In genomic region chr18:69854455-69854854, GRCh38 we compare ENCODE assay signal across 28 cellular contexts.
"Had no signal": no experiment of that assay in that cellular context is flagged by ENCODE, and none has a peak within 500 bp of the region (broad histone marks: within the 10 kb centered on the region; RNA-seq: fewer than 3 reads in every experiment).

No MANE protein-coding gene starts in this region.

- H3K9me3 Mint-ChIP-seq: naive B cell, nephron progenitor cell had no signal

- DNase-seq: colonic mucosa; effector CD8-positive, alpha-beta T cell; foreskin keratinocyte; heart left ventricle; left ventricle myocardium superior; lower lobe of right lung; mucosa of descending colon; naive B cell; nephron progenitor cell; nucleus accumbens; stimulated activated CD4-positive, alpha-beta T cell treated with anti-CD3 and anti-CD28 coated beads, Interleukin-12 subunit alpha, Interleukin-12 subunit beta, amount 100 ng/mL, for 4 hours; stimulated activated CD4-positive, alpha-beta T cell treated with anti-CD3 and anti-CD28 coated beads, Interleukin-1b, Interleukin-23, amount 100 ng/mL, for 48 hours; stimulated activated CD4-positive, alpha-beta T cell treated with anti-CD3 and anti-CD28 coated beads, Interleukin-4, amount 100 ng/mL, for 1 hour; stimulated activated CD8-positive, alpha-beta memory T cell treated with anti-CD3 and anti-CD28 coated beads, Interleukin-4, amount 100 ng/mL, for 48 hours; stimulated activated naive CD4-positive, alpha-beta T cell; stimulated activated naive CD8-positive, alpha-beta T cell treated with anti-CD3 and anti-CD28 coated beads, Interleukin-15, amount 100 ng/mL, for 72 hours; transverse colon; upper lobe of right lung; uterus had no signal

- H3K4me3 Mint-ChIP-seq: dendritic cell treated with granulocyte-macrophage colony-stimulating factor and Interleukin-4, amounts not matched to agents 40 ng/mL and 50 ng/mL, for 4 days; naive B cell; nephron progenitor cell; stimulated activated naive CD8-positive, alpha-beta T cell treated with anti-CD3 and anti-CD28 coated beads, Interleukin-15, amount 100 ng/mL, for 72 hours had no signal

- H3K4me2 ChIP-seq: hepatocyte, smooth muscle cell had no signal

- H3K27me3 Mint-ChIP-seq: dendritic cell treated with granulocyte-macrophage colony-stimulating factor and Interleukin-4, amounts not matched to agents 40 ng/mL and 50 ng/mL, for 4 days; naive B cell; stimulated activated naive CD8-positive, alpha-beta T cell treated with anti-CD3 and anti-CD28 coated beads, Interleukin-15, amount 100 ng/mL, for 72 hours had no signal

- H3K36me3 Mint-ChIP-seq: naive B cell had no signal

- H3K4me1 Mint-ChIP-seq: naive B cell; nephron progenitor cell; stimulated activated naive CD8-positive, alpha-beta T cell treated with anti-CD3 and anti-CD28 coated beads, Interleukin-15, amount 100 ng/mL, for 72 hours had no signal

- H3K4me1 ChIP-seq: colonic mucosa, esophagus muscularis mucosa, foreskin keratinocyte, gastroesophageal sphincter, heart left ventricle, lower lobe of right lung, prostate gland, right atrium auricular region, suprapubic skin, upper lobe of right lung, uterus had no signal

- H2AFZ ChIP-seq: hepatocyte had no signal

- H3K27me3 ChIP-seq: colonic mucosa, esophagus muscularis mucosa, foreskin keratinocyte, gastroesophageal sphincter, heart left ventricle, hepatocyte, right atrium auricular region, suprapubic skin, transverse colon, upper lobe of right lung, uterus had no signal

- H3K4me3 ChIP-seq: colonic mucosa, esophagus muscularis mucosa, gastroesophageal sphincter, heart left ventricle, hepatocyte, lower lobe of right lung, mucosa of descending colon, prostate gland, right atrium auricular region, smooth muscle cell, suprapubic skin, transverse colon, upper lobe of right lung, uterus had no signal

- H3K27ac ChIP-seq: colonic mucosa, esophagus muscularis mucosa, foreskin keratinocyte, gastroesophageal sphincter, heart left ventricle, hepatocyte, lower lobe of right lung, prostate gland, right atrium auricular region, suprapubic skin, transverse colon, upper lobe of right lung, uterus had no signal

- H3K36me3 ChIP-seq: colonic mucosa, esophagus muscularis mucosa, gastroesophageal sphincter, heart left ventricle, lower lobe of right lung, prostate gland, right atrium auricular region, suprapubic skin, transverse colon, upper lobe of right lung, uterus had no signal

- H3K79me2 ChIP-seq: hepatocyte had no signal

- H3K27ac Mint-ChIP-seq: dendritic cell treated with granulocyte-macrophage colony-stimulating factor and Interleukin-4, amounts not matched to agents 40 ng/mL and 50 ng/mL, for 4 days; naive B cell; nephron progenitor cell had no signal

- ATAC-seq: foreskin keratinocyte; gastroesophageal sphincter; heart left ventricle; left ventricle myocardium superior; lower lobe of right lung; mucosa of descending colon; sciatic nerve; stimulated activated naive CD8-positive, alpha-beta T cell treated with anti-CD3 and anti-CD28 coated beads, Interleukin-15, amount 100 ng/mL, for 72 hours; upper lobe of right lung had no signal
